ENCODE assay signal across 14 cellular contexts in genomic region chr19:41893899-41894298, GRCh38. TPM values are rescaled to one million over a fixed set of nuclear protein-coding genes. Genes with fewer than 3 reads are reported as not detected.
DNase-seq lines count a peak whose midpoint lies in the region; ATAC-seq and TF ChIP-seq lines count a peak whose summit lies in the region.
"Had no signal": no experiment of that assay in that cellular context is flagged by ENCODE, and none has a peak within 500 bp of the region (broad histone marks: within the 10 kb centered on the region; RNA-seq: fewer than 3 reads in every experiment).

No MANE protein-coding gene starts in this region.

- no peak overlapping the region for H2AFZ ChIP-seq in mesenchymal stem cell (ENCODE audit: low read depth, low read length)

- peaks cover 50% of the 10 kb centered on the region for H3K4me1 Mint-ChIP-seq in activated CD4-positive, alpha-beta memory T cell treated with anti-CD3 and anti-CD28 coated beads, Interleukin-2, amount 10 ng/mL, durations not matched to agents 7 days and 5 days
- H3K4me1 Mint-ChIP-seq: mesothelial cell of epicardium had no signal

- H3K4me1 ChIP-seq in mesenchymal stem cell (ENCODE audit: control insufficient read depth, insufficient read depth, low read depth, low read length) (peaks cover 5% of the 10 kb centered on the region), psoas muscle (no peaks in the 10 kb centered on the region)

- peak overlapping the region; percentile 35 for H3K27ac Mint-ChIP-seq in activated CD4-positive, alpha-beta memory T cell treated with anti-CD3 and anti-CD28 coated beads, Interleukin-2, amount 10 ng/mL, durations not matched to agents 7 days and 5 days
- H3K27ac Mint-ChIP-seq: HFFc6, mesothelial cell of epicardium had no signal

- H2BK15ac ChIP-seq in mesenchymal stem cell (ENCODE audit: low read depth, poor library complexity, severe bottlenecking): no peak overlapping the region

- no peak overlapping the region for H4K8ac ChIP-seq in mesenchymal stem cell (ENCODE audit: low read length)

- H3K4me3 ChIP-seq in mesenchymal stem cell (ENCODE audit: insufficient read depth in 1 of 2, low read depth in 1 of 2, low read length in 2 of 2): no peak overlapping the region
- no peak overlapping the region for H3K4me3 ChIP-seq in psoas muscle
- H3K4me3 ChIP-seq: SK-N-MC, smooth muscle cell had no signal

- no peak overlapping the region for H2BK12ac ChIP-seq in mesenchymal stem cell (ENCODE audit: low read length in 2 of 2)

- H3K14ac ChIP-seq in mesenchymal stem cell (ENCODE audit: low read length in 2 of 2): no peak overlapping the region

- no peak for DNase-seq in GM10266 (ENCODE audit: extremely low spot score)
- peak; percentile 78 for DNase-seq in HuH-7 (ENCODE audit: low spot score)
- DNase-seq in activated CD4-positive, alpha-beta memory T cell treated with anti-CD3 and anti-CD28 coated beads, Interleukin-2, amount 10 ng/mL, durations not matched to agents 7 days and 5 days: no peak
- peak; percentile 37 for DNase-seq in mesenchymal stem cell
- no peak for DNase-seq in nucleus accumbens (lab: John Stamatoyannopoulos, UW)
- DNase-seq in psoas muscle: no peak
- DNase-seq: HFFc6 had no signal

- peaks cover 42% of the 10 kb centered on the region for H3K79me1 ChIP-seq in mesenchymal stem cell (replicated peaks; ENCODE audit: low read length, poor library complexity, severe bottlenecking)

- H3K27ac ChIP-seq in mesenchymal stem cell (ENCODE audit: low read length, poor library complexity, severe bottlenecking) (no peak overlapping the region), psoas muscle (no peak overlapping the region)
- H3K27ac ChIP-seq: KMS-11, SK-N-MC had no signal

- no peaks in the 10 kb centered on the region for H3K27me3 ChIP-seq in mesenchymal stem cell (ENCODE audit: control insufficient read depth in 1 of 2, insufficient read depth in 1 of 2, low read length in 2 of 2)
- no peaks in the 10 kb centered on the region for H3K27me3 ChIP-seq in psoas muscle (ENCODE audit: insufficient read depth in 3 of 3, low read length in 2 of 3)

- no peak overlapping the region for H2AK5ac ChIP-seq in mesenchymal stem cell (ENCODE audit: low read length, severe bottlenecking)

- TF ChIP-seq CTCF in GM10266 (IDR thresholded peaks at IDR 0.05; ENCODE audit: control insufficient read depth, insufficient read depth, low read depth, missing control alignments) (peak; percentile 17), psoas muscle (IDR thresholded peaks at IDR 0.05) (no peak)

- H3K9me3 ChIP-seq in mesenchymal stem cell (ENCODE audit: control insufficient read depth, low read length) (no peaks in the 10 kb centered on the region), psoas muscle (no peaks in the 10 kb centered on the region)

- H3K23ac ChIP-seq in mesenchymal stem cell (ENCODE audit: low read length in 2 of 2): no peak overlapping the region

- no peak for ATAC-seq in psoas muscle
- no peak for ATAC-seq in HG03196 (IDR thresholded peaks at IDR 0.05; ENCODE audit: unreplicated experiment)

- H3K36me3 Mint-ChIP-seq in activated CD4-positive, alpha-beta memory T cell treated with anti-CD3 and anti-CD28 coated beads, Interleukin-2, amount 10 ng/mL, durations not matched to agents 7 days and 5 days (ENCODE audit: low read depth): peaks cover 65% of the 10 kb centered on the region

- 86% methylated on average over 6 of the region's 6 CpGs for WGBS in mesenchymal stem cell
- WGBS in psoas muscle, 3 donors: 60 to 91% (median 81%) methylated on average over 5 to 6 of the region's 6 CpGs

- POLR2A ChIA-PET in activated CD4-positive, alpha-beta memory T cell treated with anti-CD3 and anti-CD28 coated beads, Interleukin-2, amount 10 ng/mL, durations not matched to agents 7 days and 5 days (lab: Charles Lee): no interaction called here

- H3K9ac ChIP-seq in mesenchymal stem cell (ENCODE audit: low read length): no peak overlapping the region
- H3K9ac ChIP-seq: KMS-11 had no signal

- H3K4me3 Mint-ChIP-seq in activated CD4-positive, alpha-beta memory T cell treated with anti-CD3 and anti-CD28 coated beads, Interleukin-2, amount 10 ng/mL, durations not matched to agents 7 days and 5 days: no peak overlapping the region
- H3K4me3 Mint-ChIP-seq: HFFc6, mesothelial cell of epicardium had no signal

- H3K27me3 Mint-ChIP-seq in activated CD4-positive, alpha-beta memory T cell treated with anti-CD3 and anti-CD28 coated beads, Interleukin-2, amount 10 ng/mL, durations not matched to agents 7 days and 5 days: no peaks in the 10 kb centered on the region

- H3K9me3 Mint-ChIP-seq in activated CD4-positive, alpha-beta memory T cell treated with anti-CD3 and anti-CD28 coated beads, Interleukin-2, amount 10 ng/mL, durations not matched to agents 7 days and 5 days: no peaks in the 10 kb centered on the region
- H3K9me3 Mint-ChIP-seq: HFFc6, mesothelial cell of epicardium had no signal

- H3K4ac ChIP-seq in mesenchymal stem cell (ENCODE audit: low read depth in 1 of 2, low read length in 2 of 2): no peak overlapping the region

- H3K18ac ChIP-seq in mesenchymal stem cell (ENCODE audit: low read depth in 1 of 2, low read length in 2 of 2): no peak overlapping the region

- H3K4me2 ChIP-seq in mesenchymal stem cell (ENCODE audit: low read length, poor library complexity, severe bottlenecking): no peak overlapping the region
- H3K4me2 ChIP-seq: KMS-11, smooth muscle cell had no signal

- no peak overlapping the region for H2BK5ac ChIP-seq in mesenchymal stem cell (ENCODE audit: low read depth, low read length, poor library complexity, severe bottlenecking)

- H2BK120ac ChIP-seq in mesenchymal stem cell (ENCODE audit: low read depth, low read length): no peak overlapping the region

- intact Hi-C loops in psoas muscle (cut with DNase I): no loop called here

- H4K91ac ChIP-seq in mesenchymal stem cell (ENCODE audit: low read length): no peak overlapping the region

- H3K36me3 ChIP-seq in mesenchymal stem cell (ENCODE audit: control insufficient read depth in 1 of 2, insufficient read depth in 2 of 2, low read depth in 1 of 2, low read length in 2 of 2): peaks cover 69 to 82% of the 10 kb centered on the region in 2 experiments
- H3K36me3 ChIP-seq in psoas muscle (ENCODE audit: insufficient read depth in 1 of 2, low read depth in 1 of 2): peaks cover 5 to 53% of the 10 kb centered on the region in 2 donors

- CTCF ChIA-PET in activated CD4-positive, alpha-beta memory T cell treated with anti-CD3 and anti-CD28 coated beads, Interleukin-2, amount 10 ng/mL, durations not matched to agents 7 days and 5 days (lab: Charles Lee): no interaction called here

RNA-seq across cellular contexts. Expression of gene ARHGEF1, which starts 10.9 kb away (rescaled TPM):
- 100 to 1,000 TPM; 657 TPM for total RNA-seq in activated CD4-positive, alpha-beta memory T cell treated with anti-CD3 and anti-CD28 coated beads, Interleukin-2, amount 10 ng/mL, durations not matched to agents 7 days and 5 days
- polyA plus RNA-seq in mesenchymal stem cell (2013, experiment 1 of 2): 69.1 TPM
- polyA plus RNA-seq in mesenchymal stem cell (2013, experiment 2 of 2): 65.8 TPM
- total RNA-seq in psoas muscle: 10 to 100 TPM; 15.8 to 22.2 (median 21.3) TPM
- polyA plus RNA-seq in psoas muscle: 10 to 100 TPM; 20.4 to 28.0 (median 20.7) TPM

RNA-seq across cellular contexts. Expression of gene CD79A, which starts 16.8 kb away (rescaled TPM):
- total RNA-seq in activated CD4-positive, alpha-beta memory T cell treated with anti-CD3 and anti-CD28 coated beads, Interleukin-2, amount 10 ng/mL, durations not matched to agents 7 days and 5 days: under 1 TPM; 0.35 to 0.38 TPM
- polyA plus RNA-seq in mesenchymal stem cell (2013, experiment 1 of 2): 0.28 TPM
- polyA plus RNA-seq in mesenchymal stem cell (2013, experiment 2 of 2): 0.32 TPM
- total RNA-seq in psoas muscle: 1 to 10 TPM in 2 of 4 donors, under 1 TPM in 2; 0.30 to 1.4 (median 0.91) TPM
- 1 to 10 TPM in 1 of 3 donors, under 1 TPM in 2; 0.30 to 1.3 (median 0.87) TPM for polyA plus RNA-seq in psoas muscle
- total RNA-seq: epithelial cell of proximal tubule, smooth muscle cell, temporal lobe had no signal

RNA-seq across cellular contexts. Expression of gene RPS19, which starts 33.8 kb away (rescaled TPM):
- total RNA-seq in activated CD4-positive, alpha-beta memory T cell treated with anti-CD3 and anti-CD28 coated beads, Interleukin-2, amount 10 ng/mL, durations not matched to agents 7 days and 5 days: 1,000 to 10,000 TPM; 2,625 to 2,652 TPM
- polyA plus RNA-seq in mesenchymal stem cell (2013, experiment 1 of 2): 2,789 TPM
- polyA plus RNA-seq in mesenchymal stem cell (2013, experiment 2 of 2): 2,879 TPM
- total RNA-seq in psoas muscle: 100 to 1,000 TPM; 593 to 962 (median 730) TPM
- 1,000 to 10,000 TPM; 1,218 to 2,236 (median 1,284) TPM for polyA plus RNA-seq in psoas muscle

RNA-seq across cellular contexts. Expression of gene ERFL, which starts 34.4 kb away (rescaled TPM):
- total RNA-seq in activated CD4-positive, alpha-beta memory T cell treated with anti-CD3 and anti-CD28 coated beads, Interleukin-2, amount 10 ng/mL, durations not matched to agents 7 days and 5 days: 1 to 10 TPM; 1.5 to 1.7 TPM
- polyA plus RNA-seq in mesenchymal stem cell (2013, experiment 1 of 2): 0.06 TPM
- 0.05 TPM for polyA plus RNA-seq in mesenchymal stem cell (2013, experiment 2 of 2)
- not detected for total RNA-seq in psoas muscle
- under 1 TPM in 1 of 3 donors, not detected in 2; 0.03 TPM for polyA plus RNA-seq in psoas muscle
- total RNA-seq: epithelial cell of proximal tubule, temporal lobe had no signal

RNA-seq across cellular contexts. Expression of gene DMRTC2, which starts 49.1 kb away (rescaled TPM):
- total RNA-seq in activated CD4-positive, alpha-beta memory T cell treated with anti-CD3 and anti-CD28 coated beads, Interleukin-2, amount 10 ng/mL, durations not matched to agents 7 days and 5 days: not detected
- polyA plus RNA-seq in mesenchymal stem cell (2013, experiment 1 of 2): not detected
- polyA plus RNA-seq in mesenchymal stem cell (2013, experiment 2 of 2): not detected
- total RNA-seq in psoas muscle: not detected
- not detected for polyA plus RNA-seq in psoas muscle
- total RNA-seq: epithelial cell of proximal tubule, HFFc6, mesothelial cell of epicardium, smooth muscle cell, temporal lobe had no signal
- polyA plus RNA-seq: smooth muscle cell had no signal

Comparison
In these comparisons a context has a peak if more than half of its experiments do, and no peak if none do; other contexts are left out.
1. DNase-seq: peak in HuH-7 (single experiment) and mesenchymal stem cell (single experiment); none in GM10266 (single experiment), activated CD4-positive, alpha-beta memory T cell treated with anti-CD3 and anti-CD28 coated beads, Interleukin-2, amount 10 ng/mL, durations not matched to agents 7 days and 5 days (single experiment), nucleus accumbens (0 of 56) and psoas muscle (0 of 2).
2. RNA of gene ARHGEF1, which starts 10.9 kb away (total RNA-seq): 657 TPM in activated CD4-positive, alpha-beta memory T cell treated with anti-CD3 and anti-CD28 coated beads, Interleukin-2, amount 10 ng/mL, durations not matched to agents 7 days and 5 days; 15.8 to 22.2 TPM in psoas muscle; every median in the first group is over 10 times any median in the second.